13 cellular contexts compared by ENCODE assay signal in genomic region chr22:27850000-27850465, GRCh38. TPM values are rescaled to one million over a fixed set of nuclear protein-coding genes. Genes with fewer than 3 reads are reported as not detected.
DNase-seq lines count a peak whose midpoint lies in the region; ATAC-seq, FAIRE-seq and TF ChIP-seq lines count a peak whose summit lies in the region.
"Had no signal": no experiment of that assay in that cellular context is flagged by ENCODE, and none has a peak within 500 bp of the region (broad histone marks: within the 10 kb centered on the region; RNA-seq: fewer than 3 reads in every experiment).

No MANE protein-coding gene starts in this region.

- TF ChIP-seq POLR2A in HepG2 (IDR thresholded peaks at IDR 0.05; ENCODE audit: insufficient read depth in 1 of 2, low read depth in 2 of 2, low read length in 2 of 2), result no peak

- peaks cover 30% of the 10 kb centered on the region for H3K4me1 ChIP-seq in HepG2 (ENCODE audit: insufficient read depth, low read length)

- H3K79me2 ChIP-seq in HepG2 (ENCODE audit: insufficient read depth, low read length), result no peaks in the 10 kb centered on the region

- CTCF ChIA-PET in HepG2 (lab: Yijun Ruan, JAX; ENCODE audit: low intra/inter-chr PET ratio, low total read pairs), result no interaction called here

- BruUV-seq in HepG2 (replicated peaks; lab: Mats Ljungman, UMichigan), result no TSS peak

- no peaks in the 10 kb centered on the region for H3K9me3 ChIP-seq in HepG2 (ENCODE audit: low read length)
- H3K9me3 ChIP-seq: vagina had no signal

- no peaks in the 10 kb centered on the region for H3K9me3 Mint-ChIP-seq in stimulated activated naive B cell treated with anti-CD40 and anti-IgM and Interleukin-4, amounts not matched to agents 10 μg/mL and 1 μg/mL and 100 μg/mL, for 72 hours
- H3K9me3 Mint-ChIP-seq: activated B cell treated with CpG ODN at 0.5 μM for 24 hours had no signal

- in situ Hi-C loops in SK-MEL-5 (cut with HindIII; ENCODE audit: low pct_unique_long_range_greater_than_20kb, low sequenced_read_pairs) (no loop called here), HepG2 (cut with HindIII; ENCODE audit: extremely low pct_ligation_motif_present, low pct_unique_long_range_greater_than_20kb) (loop anchor here (10.0 kb wide), 1 partner anchor 55 kb away; no protein-coding TSS in a partner anchor)

- H3K36me3 Mint-ChIP-seq in stimulated activated naive B cell treated with anti-CD40 and anti-IgM and Interleukin-4, amounts not matched to agents 10 μg/mL and 1 μg/mL and 100 μg/mL, for 72 hours, result peaks cover 57 to 74% of the 10 kb centered on the region in 2 donors

- peak; percentile 76 for DNase-seq in SK-MEL-5 (ENCODE audit: low read depth, low spot score)
- peak; percentile 77 for DNase-seq in dermis blood vessel endothelial cell
- peak; percentile 78 for DNase-seq in HepG2 (ENCODE audit: low spot score)
- no peak for DNase-seq in stimulated activated naive B cell treated with anti-CD40 and anti-IgM and Interleukin-4, amounts not matched to agents 10 μg/mL and 1 μg/mL and 100 μg/mL, for 72 hours
- no peak for DNase-seq in stimulated activated CD4-positive, alpha-beta T cell treated with anti-CD3 and anti-CD28 coated beads, Interleukin-4, amount 100 ng/mL, for 4 hours
- no peak for DNase-seq in NCI-H146 (lab: John Stamatoyannopoulos, UW)
- DNase-seq: activated B cell treated with CpG ODN at 0.5 μM for 24 hours; activated effector memory CD4-positive, alpha-beta T cell treated with anti-CD3 and anti-CD28 coated beads, Interleukin-2, amount 50 U/mL, for 16 hours; H7; NCI-H446 treated with DMSO at 0.1 percent for 48 hours had no signal

- TF ChIP-seq EP300 in HepG2 (IDR thresholded peaks at IDR 0.05; ENCODE audit: low read depth in 2 of 2, low read length in 2 of 2) (no peak), HepG2 (CRISPR knock-in tag; IDR thresholded peaks at IDR 0.05; ENCODE audit: borderline replicate concordance) (no peak; the same call in 1 of the 2 replicates)

- H3K27ac ChIP-seq in HepG2 (ENCODE audit: extremely low read length, insufficient read depth, low read length), result peak overlapping the region; percentile 19
- H3K27ac ChIP-seq: vagina had no signal

- 0 out of 2 replicates have a peak overlapping the region, but pooled peaks have one; percentile 24 for H3K4me2 ChIP-seq in HepG2 (ENCODE audit: low read depth, low read length)

- intact Hi-C loops in HepG2 (cut with micrococcal nuclease; ENCODE audit: unreplicated experiment), result no loop called here

- ATAC-seq in HepG2, result peak; percentile 32; the same call in 1 of the 3 replicates
- ATAC-seq in stimulated activated naive B cell treated with anti-CD40 and anti-IgM and Interleukin-4, amounts not matched to agents 10 μg/mL and 1 μg/mL and 100 μg/mL, for 72 hours (replicated peaks), result no peak
- ATAC-seq in HG02973 (IDR thresholded peaks at IDR 0.05; ENCODE audit: unreplicated experiment), result no peak
- no peak for ATAC-seq in HG03280 (IDR thresholded peaks at IDR 0.05; ENCODE audit: unreplicated experiment)

- TF ChIP-seq RAD21 in HepG2 (CRISPR knock-in tag; IDR thresholded peaks at IDR 0.05), result no peak

- no peak overlapping the region for H2AFZ ChIP-seq in HepG2 (ENCODE audit: low read length)

- H3K9ac ChIP-seq in HepG2 (ENCODE audit: insufficient read depth, low read depth, low read length), result no peak overlapping the region

- TF ChIP-seq CTCF in HepG2 (CRISPR knock-in tag; IDR thresholded peaks at IDR 0.05), result no peak

- H3K27me3 ChIP-seq in HepG2 (ENCODE audit: control insufficient read depth in 1 of 2, insufficient read depth in 2 of 2, low read length in 2 of 2), result no peaks in the 10 kb centered on the region
- H3K27me3 ChIP-seq: vagina had no signal

- H3K36me3 ChIP-seq in HepG2 (replicated peaks in 1 of 2; ENCODE audit: control insufficient read depth in 1 of 2, insufficient read depth in 2 of 2, low read length in 2 of 2), result peaks cover 7 to 42% of the 10 kb centered on the region in 2 experiments

- POLR2A ChIA-PET in HepG2 (lab: Yijun Ruan, JAX), result no interaction called here

- H3K27me3 Mint-ChIP-seq in stimulated activated naive B cell treated with anti-CD40 and anti-IgM and Interleukin-4, amounts not matched to agents 10 μg/mL and 1 μg/mL and 100 μg/mL, for 72 hours, result no peaks in the 10 kb centered on the region
- H3K27me3 Mint-ChIP-seq: activated B cell treated with CpG ODN at 0.5 μM for 24 hours had no signal

- no peak overlapping the region for H3K4me3 Mint-ChIP-seq in stimulated activated naive B cell treated with anti-CD40 and anti-IgM and Interleukin-4, amounts not matched to agents 10 μg/mL and 1 μg/mL and 100 μg/mL, for 72 hours
- H3K4me3 Mint-ChIP-seq: activated B cell treated with CpG ODN at 0.5 μM for 24 hours had no signal

- no peak overlapping the region for H3K4me3 ChIP-seq in HepG2 (replicated peaks in 1 of 3; ENCODE audit: insufficient read depth in 1 of 3, low read depth in 2 of 3, low read length in 3 of 3)
- H3K4me3 ChIP-seq: vagina had no signal

- peaks cover 8 to 17% of the 10 kb centered on the region in 2 donors for H3K4me1 Mint-ChIP-seq in stimulated activated naive B cell treated with anti-CD40 and anti-IgM and Interleukin-4, amounts not matched to agents 10 μg/mL and 1 μg/mL and 100 μg/mL, for 72 hours
- H3K4me1 Mint-ChIP-seq: activated B cell treated with CpG ODN at 0.5 μM for 24 hours had no signal

- FAIRE-seq in HepG2 (lab: Jason Lieb, UNC), result no peak

- 61% methylated on average over 3 of the region's 6 CpGs for WGBS in HepG2 (ENCODE audit: low lambda C conversion rate)

- H4K20me1 ChIP-seq in HepG2 (ENCODE audit: insufficient read depth, low read length), result no peaks in the 10 kb centered on the region

- H3K27ac Mint-ChIP-seq in stimulated activated naive B cell treated with anti-CD40 and anti-IgM and Interleukin-4, amounts not matched to agents 10 μg/mL and 1 μg/mL and 100 μg/mL, for 72 hours, result peak overlapping the region; percentile 84
- H3K27ac Mint-ChIP-seq: activated B cell treated with CpG ODN at 0.5 μM for 24 hours had no signal

TF ChIP-seq in HepG2, 621 proteins besides CTCF, POLR2A, EP300 and RAD21 (continues in another document):
- TF ChIP-seq HDAC2 (CRISPR knock-in tag; IDR thresholded peaks at IDR 0.05) (0 out of 2 replicates have a peak, but pooled peaks have one; percentile 27), SOX6 (IDR thresholded peaks at IDR 0.05) (no peak), SOX6 (CRISPR knock-in tag; IDR thresholded peaks at IDR 0.05) (peak; percentile 41), SOX5 (CRISPR knock-in tag; IDR thresholded peaks at IDR 0.05; ENCODE audit: borderline replicate concordance) (peak; percentile 75; the same call in 1 of the 2 replicates), SP5 (CRISPR knock-in tag; IDR thresholded peaks at IDR 0.05; ENCODE audit: borderline replicate concordance, low read depth) (peak; percentile 50; the same call in 1 of the 2 replicates), SOX13 (IDR thresholded peaks at IDR 0.05) (no peak), SOX13 (CRISPR knock-in tag; conservative IDR thresholded peaks at IDR 0.05 in 1 of 2, IDR thresholded peaks at IDR 0.05 in 1 of 2) (peak in 1 of 2 experiments; percentile 82; a peak in 1 of 4 replicates), ELF3 (CRISPR knock-in tag; IDR thresholded peaks at IDR 0.05) (0 out of 2 replicates have a peak, but pooled peaks have one; percentile 15), TFE3 (CRISPR knock-in tag; IDR thresholded peaks at IDR 0.05) (peak; percentile 22; the same call in 1 of the 2 replicates), NCOA2 (CRISPR knock-in tag; IDR thresholded peaks at IDR 0.05) (peak; percentile 21; the same call in 1 of the 2 replicates), TAF1 (CRISPR knock-in tag; IDR thresholded peaks at IDR 0.05) (no peak), HHEX (CRISPR knock-in tag; IDR thresholded peaks at IDR 0.05) (no peak)

RNA-seq across cellular contexts. Expression of gene MN1, which starts 48.5 kb away (rescaled TPM):
- 0.16 and 0.24 TPM in 2 replicates for total RNA-seq in SK-MEL-5 (2014; rRNA removed; shearing (Covaris generic))
- polyA plus RNA-seq in SK-MEL-5 (2015; cell fraction: cytosol; rRNA removed), result 0.75 and 0.85 TPM in 2 replicates
- polyA plus RNA-seq in SK-MEL-5 (2015; cell fraction: nucleus; rRNA removed), result 0.43 and 0.58 TPM in 2 replicates
- total RNA-seq in dermis blood vessel endothelial cell, result 0.34 and 0.47 TPM in 2 replicates
- total RNA-seq in HepG2 (2016; rRNA removed; fragmentation: Illumina TruSeq; extraction: Trizol), result not detected in 2 replicates
- not detected in 2 replicates for total RNA-seq in HepG2 (2016; cell fraction: cytosol; rRNA removed; fragmentation: Illumina TruSeq; extraction: Trizol; ENCODE audit: low read depth)
- total RNA-seq in HepG2 (2016; cell fraction: insoluble cytoplasmic fraction; rRNA removed; fragmentation: Illumina TruSeq; extraction: Trizol), result 0.02 TPM in 1 of 2 replicates, not detected in the other
- total RNA-seq in HepG2 (2016; cell fraction: membrane; rRNA removed; fragmentation: Illumina TruSeq; extraction: Trizol), result not detected in 2 replicates
- total RNA-seq in HepG2 (2016; cell fraction: nucleus; rRNA removed; fragmentation: Illumina TruSeq; extraction: Trizol), result not detected in 2 replicates
- 0.01 and 0.09 TPM in 2 replicates for polyA plus RNA-seq in HepG2 (2011; rRNA removed)
- 0.01 and 0.03 TPM in 2 replicates for polyA plus RNA-seq in HepG2 (2011; cell fraction: cytosol; rRNA removed)
- polyA plus RNA-seq in HepG2 (2011; cell fraction: nucleus; rRNA removed), result 0.03 and 0.05 TPM in 2 replicates
- polyA plus RNA-seq in HepG2 (2012), result 0.03 and 0.04 TPM in 2 replicates
- polyA plus RNA-seq in HepG2 (2016; cell fraction: cytosol; fragmentation: Illumina TruSeq; extraction: Trizol; ENCODE audit: low read depth), result not detected in 2 replicates
- polyA plus RNA-seq in HepG2 (2016; cell fraction: insoluble cytoplasmic fraction; fragmentation: Illumina TruSeq; extraction: Trizol; ENCODE audit: low read depth), result not detected in 2 replicates
- polyA plus RNA-seq in HepG2 (2016; cell fraction: membrane; fragmentation: Illumina TruSeq; extraction: Trizol; ENCODE audit: low read depth), result not detected in 2 replicates
- 0.11 TPM in 1 of 2 replicates, not detected in the other for polyA plus RNA-seq in HepG2 (2016; cell fraction: nucleus; fragmentation: Illumina TruSeq; extraction: Trizol; ENCODE audit: insufficient read depth, low read depth)
- polyA minus RNA-seq in HepG2 (2011; rRNA and poly(A)+ RNA removed; ENCODE audit: low replicate concordance), result 0.44 and 10.0 TPM in 2 replicates
- polyA minus RNA-seq in HepG2 (2011; cell fraction: cytosol; rRNA and poly(A)+ RNA removed), result not detected in 2 replicates
- polyA minus RNA-seq in HepG2 (2011; cell fraction: nucleus; rRNA and poly(A)+ RNA removed), result under 0.01 and 0.13 TPM in 2 replicates

Comparison
In these comparisons a context has a peak if more than half of its experiments do, and no peak if none do; other contexts are left out.
1. DNase-seq: peak in SK-MEL-5 (single experiment), dermis blood vessel endothelial cell (single experiment) and HepG2 (single experiment); none in stimulated activated naive B cell treated with anti-CD40 and anti-IgM and Interleukin-4, amounts not matched to agents 10 μg/mL and 1 μg/mL and 100 μg/mL, for 72 hours (single experiment), stimulated activated CD4-positive, alpha-beta T cell treated with anti-CD3 and anti-CD28 coated beads, Interleukin-4, amount 100 ng/mL, for 4 hours (0 of 2) and NCI-H146 (single experiment).